12 cellular contexts compared by ENCODE assay signal in the genomic region with DNA sequence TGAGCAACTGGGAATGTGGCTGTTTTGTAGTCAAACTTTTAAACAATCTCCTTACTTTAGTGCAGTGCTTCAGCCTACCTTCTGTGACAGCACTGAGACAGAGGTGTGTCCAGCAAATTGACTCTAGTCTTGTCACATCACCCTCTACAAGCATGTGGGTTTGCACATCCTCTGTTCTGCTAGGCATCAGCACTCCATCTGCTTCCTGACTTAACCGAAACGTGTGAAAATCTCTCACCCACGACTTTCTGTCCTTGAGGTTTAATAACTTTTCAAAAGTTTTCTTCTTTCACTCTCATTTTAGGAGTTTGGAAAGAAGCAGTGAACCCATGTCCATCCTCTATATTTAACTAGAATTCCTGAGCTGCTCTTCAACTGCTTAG. TPM values are rescaled to one million over a fixed set of nuclear protein-coding genes. Genes with fewer than 3 reads are reported as not detected.
DNase-seq lines count a peak whose midpoint lies in the region; ATAC-seq lines count a peak whose summit lies in the region.
"Had no signal": no experiment of that assay in that cellular context is flagged by ENCODE, and none has a peak within 500 bp of the region (broad histone marks: within the 10 kb centered on the region; RNA-seq: fewer than 3 reads in every experiment).

No MANE protein-coding gene starts in this region.

- no peaks in the 10 kb centered on the region for H3K9me3 ChIP-seq in aorta (ENCODE audit: control insufficient read depth, low read length)

- no peaks in the 10 kb centered on the region for H3K36me3 Mint-ChIP-seq in activated T-helper 17 cell treated with anti-CD3 and anti-CD28 coated beads, Interleukin-2, amount 50 U/mL, for 72 hours (ENCODE audit: low read depth)

- H3K36me3 ChIP-seq in aorta (ENCODE audit: control insufficient read depth in 1 of 2, insufficient read depth in 2 of 2, low read length in 1 of 2) = no peaks in the 10 kb centered on the region

- intact Hi-C loops in aorta (cut with DNase I) = no loop called here

- peak overlapping the region; percentile 12 for H3K4me3 Mint-ChIP-seq in activated T-helper 17 cell treated with anti-CD3 and anti-CD28 coated beads, Interleukin-2, amount 50 U/mL, for 72 hours

- no peak overlapping the region for H3K4me3 ChIP-seq in aorta (ENCODE audit: low read length in 2 of 2)
- H3K4me3 ChIP-seq: skin epidermis had no signal

- no peaks in the 10 kb centered on the region for H3K9me3 Mint-ChIP-seq in activated T-helper 17 cell treated with anti-CD3 and anti-CD28 coated beads, Interleukin-2, amount 50 U/mL, for 72 hours

- no peaks in the 10 kb centered on the region for H3K27me3 ChIP-seq in aorta (ENCODE audit: control insufficient read depth in 1 of 2, insufficient read depth in 2 of 2, low read length in 1 of 2)

- no peak overlapping the region for H3K27ac Mint-ChIP-seq in activated T-helper 17 cell treated with anti-CD3 and anti-CD28 coated beads, Interleukin-2, amount 50 U/mL, for 72 hours

- WGBS in aorta, 2 donors = 78 to 79% methylated on average over 3 of the region's 3 CpGs

- no peaks in the 10 kb centered on the region for H3K4me1 Mint-ChIP-seq in activated T-helper 17 cell treated with anti-CD3 and anti-CD28 coated beads, Interleukin-2, amount 50 U/mL, for 72 hours

- H3K27ac ChIP-seq in aorta (ENCODE audit: low read depth in 1 of 2, low read length in 2 of 2) = no peak overlapping the region
- H3K27ac ChIP-seq: skin epidermis had no signal

- peaks cover 12% of the 10 kb centered on the region for H3K27me3 Mint-ChIP-seq in activated T-helper 17 cell treated with anti-CD3 and anti-CD28 coated beads, Interleukin-2, amount 50 U/mL, for 72 hours

- peak; percentile 97 for ATAC-seq in GM18502 (IDR thresholded peaks at IDR 0.05; ENCODE audit: poor library complexity, unreplicated experiment)
- ATAC-seq in GM19467 (IDR thresholded peaks at IDR 0.05; ENCODE audit: unreplicated experiment) = peak; percentile 99
- ATAC-seq in HG03045 (IDR thresholded peaks at IDR 0.05; ENCODE audit: unreplicated experiment) = peak; percentile 94
- peak; percentile 80 for ATAC-seq in activated T-helper 17 cell treated with anti-CD3 and anti-CD28 coated beads, Interleukin-2, amount 50 U/mL, for 72 hours (replicated peaks)
- ATAC-seq in aorta (ENCODE audit: low FRiP score) = no peak

- no peaks in the 10 kb centered on the region for H3K4me1 ChIP-seq in aorta (ENCODE audit: control insufficient read depth in 1 of 2, insufficient read depth in 2 of 2, low read length in 2 of 2)

- no peak for DNase-seq in aorta
- DNase-seq in NCI-H1694 treated with DMSO at 0.1 percent for 48 hours (lab: John Stamatoyannopoulos, UW) = no peak
- DNase-seq in mucosa of gallbladder (ENCODE audit: low spot score) = no peak
- no peak for DNase-seq in NCI-H1930 (lab: John Stamatoyannopoulos, UW)
- DNase-seq: DMS153, mesendoderm, NCI-H526 had no signal

RNA-seq across cellular contexts. Expression of gene TTR, which starts 42.6 kb away (rescaled TPM):
- total RNA-seq in activated T-helper 17 cell treated with anti-CD3 and anti-CD28 coated beads, Interleukin-2, amount 50 U/mL, for 72 hours = not detected
- total RNA-seq in aorta (not detected), mucosa of gallbladder (159 TPM)
- polyA plus RNA-seq in aorta = under 1 TPM in 1 of 2 donors, not detected in 1; 0.51 TPM

RNA-seq across cellular contexts. Expression of gene B4GALT6, which starts 50.1 kb away (rescaled TPM):
- 1 to 10 TPM in 1 of 2 donors, under 1 TPM in 1; 0.52 to 1.8 TPM for total RNA-seq in activated T-helper 17 cell treated with anti-CD3 and anti-CD28 coated beads, Interleukin-2, amount 50 U/mL, for 72 hours
- total RNA-seq in aorta (1 to 10 TPM; 4.3 to 8.4 TPM), mucosa of gallbladder (16.9 TPM)
- polyA plus RNA-seq in aorta = 1 to 10 TPM in 1 of 2 donors, under 1 TPM in 1; 0.87 to 2.4 TPM

Comparison
In these comparisons a context has a peak if more than half of its experiments do, and no peak if none do; other contexts are left out.
1. RNA of gene TTR, which starts 42.6 kb away (total RNA-seq): 159 TPM in mucosa of gallbladder (single experiment); not detected in aorta and not detected in activated T-helper 17 cell treated with anti-CD3 and anti-CD28 coated beads, Interleukin-2, amount 50 U/mL, for 72 hours; every median in the first group is over 100 times any median in the second.